ENCODE assay signal across 19 cellular contexts in the genomic region with DNA sequence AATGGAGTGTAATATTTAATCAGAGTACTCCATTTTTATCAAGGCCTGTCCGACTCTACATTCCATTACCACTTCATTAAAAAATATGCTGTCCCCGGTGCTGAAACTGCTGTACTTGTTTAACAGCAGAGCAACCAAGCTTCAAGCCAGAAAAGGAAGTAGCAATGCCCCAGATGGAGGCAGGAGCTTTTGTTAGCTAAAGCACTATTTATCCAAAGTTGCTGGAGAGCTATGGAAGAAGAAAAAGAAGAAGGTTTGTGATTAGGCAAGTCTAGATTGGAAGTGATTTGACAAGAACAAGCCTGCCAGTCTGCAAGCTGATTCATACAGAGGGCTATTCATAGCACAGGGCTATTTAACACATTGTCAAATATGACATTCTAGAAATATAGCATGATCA.
DNase-seq lines count a peak whose midpoint lies in the region; ATAC-seq and TF ChIP-seq lines count a peak whose summit lies in the region.
"Had no signal": no experiment of that assay in that cellular context is flagged by ENCODE, and none has a peak within 500 bp of the region (broad histone marks: within the 10 kb centered on the region; RNA-seq: fewer than 3 reads in every experiment).

No MANE protein-coding gene starts in this region.

- DNase-seq in Kasumi-1 (lab: John Stamatoyannopoulos, UW) (peak; percentile 46 to 56), RWPE2 (ENCODE audit: low spot score) (no peak), fibroblast of pulmonary artery (ENCODE audit: low read depth) (peak; percentile 7), retina (peak; percentile 34), NCI-H1930 (lab: John Stamatoyannopoulos, UW) (no peak), cortex of kidney (lab: John Stamatoyannopoulos, UW) (no peak), HEK293T (ENCODE audit: extremely low spot score) (no peak)
- DNase-seq: activated CD4-positive, alpha-beta T cell treated with anti-CD3 and anti-CD28 coated beads for 1 hour; activated naive CD8-positive, alpha-beta T cell treated with anti-CD3 and anti-CD28 coated beads, Interleukin-2, amount 50 U/mL, for 24 hours; CD8-positive, alpha-beta T cell; erythroblast; IMR-90; mesendoderm; NCI-H1436 treated with DMSO at 0.1 percent for 48 hours; occipital lobe; PC-9; small intestine; stimulated activated naive CD4-positive, alpha-beta T cell had no signal

- H3K4me3 ChIP-seq in RWPE2 (ENCODE audit: severe bottlenecking): no peak overlapping the region
- H3K4me3 ChIP-seq in fibroblast of pulmonary artery (replicated peaks; ENCODE audit: low read depth, low read length): no peak overlapping the region
- H3K4me3 ChIP-seq: PC-9 had no signal

- H3K9me3 ChIP-seq in RWPE2 (ENCODE audit: severe bottlenecking): no peaks in the 10 kb centered on the region

- no peak overlapping the region for H3K27ac ChIP-seq in RWPE2 (ENCODE audit: poor library complexity, severe bottlenecking)
- H3K27ac ChIP-seq: PC-9 had no signal

- POLR2A ChIA-PET in HEK293T (lab: Yijun Ruan, JAX): no interaction called here

- no peaks in the 10 kb centered on the region for H3K4me1 ChIP-seq in RWPE2 (ENCODE audit: insufficient read depth, poor library complexity, severe bottlenecking)

- CTCF ChIA-PET in HEK293T (lab: Yijun Ruan, JAX): no interaction called here

- no peaks in the 10 kb centered on the region for H3K36me3 ChIP-seq in RWPE2 (ENCODE audit: low read depth)

- TF ChIP-seq CTCF in RWPE2 (IDR thresholded peaks at IDR 0.05; ENCODE audit: poor library complexity, severe bottlenecking) (no peak), fibroblast of pulmonary artery (IDR thresholded peaks at IDR 0.05; ENCODE audit: low read length, missing control alignments) (no peak)

- H3K27me3 ChIP-seq in RWPE2 (ENCODE audit: insufficient read depth, poor library complexity, severe bottlenecking): no peaks in the 10 kb centered on the region

- ATAC-seq in RWPE2 (ENCODE audit: low read depth) (peak; percentile 31; the same call in 1 of the 3 replicates), HG02763 (IDR thresholded peaks at IDR 0.05; ENCODE audit: unreplicated experiment) (no peak)
- ATAC-seq: activated naive CD8-positive, alpha-beta T cell treated with anti-CD3 and anti-CD28 coated beads, Interleukin-2, amount 50 U/mL, for 24 hours; CD8-positive, alpha-beta T cell had no signal

TF ChIP-seq in HEK293T, 16 proteins besides CTCF, POLR2A, EP300 and RAD21:
- TF ChIP-seq TARDBP (IDR thresholded peaks at IDR 0.05) (no peak), SP1 (IDR thresholded peaks at IDR 0.05) (no peak), L3MBTL2 (conservative IDR thresholded peaks at IDR 0.05) (no peak), BHLHE40 (IDR thresholded peaks at IDR 0.05; ENCODE audit: borderline replicate concordance) (no peak), FOXM1 (IDR thresholded peaks at IDR 0.05; ENCODE audit: borderline replicate concordance) (no peak), NFRKB (IDR thresholded peaks at IDR 0.05) (no peak), CTBP1 (IDR thresholded peaks at IDR 0.05; ENCODE audit: borderline replicate concordance) (no peak), ARNT (IDR thresholded peaks at IDR 0.05) (no peak), HDGF (IDR thresholded peaks at IDR 0.05; ENCODE audit: borderline replicate concordance) (no peak), FOXA1 (IDR thresholded peaks at IDR 0.05) (no peak), LEF1 (IDR thresholded peaks at IDR 0.05; ENCODE audit: borderline replicate concordance) (no peak), ZNF384 (IDR thresholded peaks at IDR 0.05) (no peak), FOXK2 (IDR thresholded peaks at IDR 0.05) (no peak)

Comparison
In these comparisons a context has a peak if more than half of its experiments do, and no peak if none do; other contexts are left out.
1. DNase-seq: peak in Kasumi-1 (2 of 2), fibroblast of pulmonary artery (single experiment) and retina (single experiment); none in RWPE2 (single experiment), NCI-H1930 (0 of 2), cortex of kidney (single experiment) and HEK293T (single experiment).